In the genomic region with DNA sequence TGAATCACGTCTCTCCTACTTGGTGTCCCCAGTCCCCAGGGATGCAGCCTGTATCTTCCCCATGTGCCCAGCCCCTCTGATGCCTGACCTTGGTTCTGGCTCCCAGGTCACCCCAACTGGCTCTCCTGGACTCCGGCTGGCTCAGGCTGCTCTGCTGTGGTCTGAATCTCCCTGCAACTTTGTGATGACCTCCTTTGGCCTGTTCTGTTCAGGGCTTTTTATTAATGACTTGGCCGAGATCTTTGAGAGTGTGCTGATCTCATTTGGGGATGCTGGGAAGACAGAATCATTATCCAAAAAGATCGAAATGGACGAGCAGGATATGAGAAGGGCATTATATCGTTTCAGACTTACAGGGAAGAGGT, we compare ENCODE assay signal across 16 cellular contexts.
DNase-seq lines count a peak whose midpoint lies in the region; ATAC-seq, FAIRE-seq and TF ChIP-seq lines count a peak whose summit lies in the region.
"Had no signal": no experiment of that assay in that cellular context is flagged by ENCODE, and none has a peak within 500 bp of the region (broad histone marks: within the 10 kb centered on the region; RNA-seq: fewer than 3 reads in every experiment).

No MANE protein-coding gene starts in this region.

- H3K27me3 ChIP-seq in foreskin keratinocyte, result no peaks in the 10 kb centered on the region

- intact Hi-C loops in Right ventricle myocardium inferior (cut with DNase I), result no loop called here
- intact Hi-C loops in cardiac septum (cut with DNase I), result no loop called here
- intact Hi-C loops in posterior cingulate gyrus (cut with DNase I), result no loop called here

- no peak overlapping the region for H3K4me3 Mint-ChIP-seq in osteocyte (ENCODE audit: unreplicated experiment)
- H3K4me3 Mint-ChIP-seq: GM23338; stimulated activated memory B cell treated with anti-CD40 and anti-IgM and Interleukin-4, amounts not matched to agents 10 μg/mL and 1 μg/mL and 100 μg/mL, for 72 hours; WTC11 had no signal

- no peak for TF ChIP-seq CTCF in foreskin keratinocyte (conservative IDR thresholded peaks at IDR 0.05)
- no peak for TF ChIP-seq CTCF in osteocyte (IDR thresholded peaks at IDR 0.05)

- no peaks in the 10 kb centered on the region for H3K27me3 Mint-ChIP-seq in osteocyte (ENCODE audit: unreplicated experiment)
- H3K27me3 Mint-ChIP-seq: stimulated activated memory B cell treated with anti-CD40 and anti-IgM and Interleukin-4, amounts not matched to agents 10 μg/mL and 1 μg/mL and 100 μg/mL, for 72 hours had no signal

- no peaks in the 10 kb centered on the region for H3K9me3 Mint-ChIP-seq in osteocyte (ENCODE audit: unreplicated experiment)
- H3K9me3 Mint-ChIP-seq: GM23338; stimulated activated memory B cell treated with anti-CD40 and anti-IgM and Interleukin-4, amounts not matched to agents 10 μg/mL and 1 μg/mL and 100 μg/mL, for 72 hours; WTC11 had no signal

- H3K27ac Mint-ChIP-seq in osteocyte (ENCODE audit: unreplicated experiment), result peak overlapping the region; percentile 29
- H3K27ac Mint-ChIP-seq: GM23338; stimulated activated memory B cell treated with anti-CD40 and anti-IgM and Interleukin-4, amounts not matched to agents 10 μg/mL and 1 μg/mL and 100 μg/mL, for 72 hours had no signal

- peaks cover 38% of the 10 kb centered on the region for H3K4me1 Mint-ChIP-seq in osteocyte (ENCODE audit: unreplicated experiment)
- H3K4me1 Mint-ChIP-seq: GM23338; stimulated activated memory B cell treated with anti-CD40 and anti-IgM and Interleukin-4, amounts not matched to agents 10 μg/mL and 1 μg/mL and 100 μg/mL, for 72 hours; WTC11 had no signal

- ATAC-seq in Right ventricle myocardium inferior (peak; percentile 73), foreskin keratinocyte (no peak), GM21723 (IDR thresholded peaks at IDR 0.05; ENCODE audit: unreplicated experiment) (no peak)
- ATAC-seq: GM23338; stimulated activated memory B cell treated with anti-CD40 and anti-IgM and Interleukin-4, amounts not matched to agents 10 μg/mL and 1 μg/mL and 100 μg/mL, for 72 hours; WTC11 had no signal

- peaks cover 14% of the 10 kb centered on the region for H3K4me1 ChIP-seq in foreskin keratinocyte

- DNase-seq in Right ventricle myocardium inferior (ENCODE audit: missing footprints), result no peak
- no peak for DNase-seq in cardiac septum (ENCODE audit: low spot score)
- DNase-seq in foreskin keratinocyte, result no peak
- DNase-seq in osteocyte (ENCODE audit: extremely low spot score, unreplicated experiment), result no peak
- DNase-seq in OCI-M2 (lab: John Stamatoyannopoulos, UW; ENCODE audit: unreplicated experiment), result no peak
- DNase-seq in posterior cingulate gyrus, result no peak
- no peak for DNase-seq in GM12892 (ENCODE audit: insufficient read length)
- DNase-seq: anterior cingulate cortex; Calu3; NCI-H1105; retina; stimulated activated CD4-positive, alpha-beta T cell treated with anti-CD3 and anti-CD28 coated beads, Interleukin-4, amount 100 ng/mL, for 4 hours had no signal

- TF ChIP-seq POLR2A in GM12892 (IDR thresholded peaks at IDR 0.05; ENCODE audit: low read depth, low read length), result no peak

- peaks cover 53% of the 10 kb centered on the region for H3K36me3 Mint-ChIP-seq in osteocyte (ENCODE audit: unreplicated experiment)

- peak overlapping the region; percentile 89 for H3K27ac ChIP-seq in foreskin keratinocyte

- FAIRE-seq in GM12892 (lab: Jason Lieb, UNC), result no peak
